Comparison of ENCODE assay signal across 21 cellular contexts in genomic region chr1:64212023-64212422, GRCh38. TPM values are rescaled to one million over a fixed set of nuclear protein-coding genes. Genes with fewer than 3 reads are reported as not detected.
DNase-seq lines count a peak whose midpoint lies in the region; ATAC-seq lines count a peak whose summit lies in the region.
"Had no signal": no experiment of that assay in that cellular context is flagged by ENCODE, and none has a peak within 500 bp of the region (broad histone marks: within the 10 kb centered on the region; RNA-seq: fewer than 3 reads in every experiment).

No MANE protein-coding gene starts in this region.

- H2AFZ ChIP-seq in ACC112 (ENCODE audit: low read length, unreplicated experiment), result no peak overlapping the region
- H2AFZ ChIP-seq: GM23338 had no signal

- H3K4me3 ChIP-seq in ACC112 (ENCODE audit: low read depth, low read length), result no peak overlapping the region
- H3K4me3 ChIP-seq: A549, GM23338, left lung, prostate gland had no signal

- no peak for ATAC-seq in stimulated activated naive B cell treated with anti-CD40 and anti-IgM and Interleukin-4, amounts not matched to agents 10 μg/mL and 1 μg/mL and 100 μg/mL, for 72 hours (replicated peaks)
- ATAC-seq in GM19397 (IDR thresholded peaks at IDR 0.05; ENCODE audit: unreplicated experiment), result no peak
- ATAC-seq: A549, GM23338, left lung, Right ventricle myocardium inferior had no signal

- peaks cover 4 to 9% of the 10 kb centered on the region in 2 donors for H3K27me3 Mint-ChIP-seq in stimulated activated naive B cell treated with anti-CD40 and anti-IgM and Interleukin-4, amounts not matched to agents 10 μg/mL and 1 μg/mL and 100 μg/mL, for 72 hours

- H3K4me3 Mint-ChIP-seq in stimulated activated naive B cell treated with anti-CD40 and anti-IgM and Interleukin-4, amounts not matched to agents 10 μg/mL and 1 μg/mL and 100 μg/mL, for 72 hours, result no peak overlapping the region
- H3K4me3 Mint-ChIP-seq: GM23338, naive B cell had no signal

- H3K27ac Mint-ChIP-seq in stimulated activated naive B cell treated with anti-CD40 and anti-IgM and Interleukin-4, amounts not matched to agents 10 μg/mL and 1 μg/mL and 100 μg/mL, for 72 hours, result no peak overlapping the region
- H3K27ac Mint-ChIP-seq: GM23338, naive B cell had no signal

- H3K27me3 ChIP-seq in ACC112 (ENCODE audit: insufficient read depth, low read length), result no peaks in the 10 kb centered on the region

- H3K79me2 ChIP-seq in ACC112 (ENCODE audit: control insufficient read depth, insufficient read depth, low read length, unreplicated experiment), result no peaks in the 10 kb centered on the region

- DNase-seq in HCEC 1CT (peak; percentile 95), astrocyte of the hippocampus (ENCODE audit: low read depth, low spot score) (peak; percentile 45), hepatic stellate cell (ENCODE audit: low spot score) (peak; percentile 64), dermis blood vessel endothelial cell (no peak), GM19238 (ENCODE audit: insufficient read length, low spot score) (no peak)
- no peak for DNase-seq in stimulated activated naive B cell treated with anti-CD40 and anti-IgM and Interleukin-4, amounts not matched to agents 10 μg/mL and 1 μg/mL and 100 μg/mL, for 72 hours
- DNase-seq: activated CD4-positive, CD25-positive, alpha-beta regulatory T cell treated with anti-CD3 and anti-CD28 coated beads, Interleukin-2, amount 50 U/mL, for 72 hours; activated naive CD4-positive, alpha-beta T cell; caudate nucleus; hypothalamus; left lung; MV-4-11; naive B cell; NCI-H82 had no signal

- H3K9me3 Mint-ChIP-seq in stimulated activated naive B cell treated with anti-CD40 and anti-IgM and Interleukin-4, amounts not matched to agents 10 μg/mL and 1 μg/mL and 100 μg/mL, for 72 hours, result no peaks in the 10 kb centered on the region
- H3K9me3 Mint-ChIP-seq: GM23338, naive B cell had no signal

- peaks cover 22% of the 10 kb centered on the region for H3K4me1 ChIP-seq in ACC112 (ENCODE audit: control insufficient read depth, insufficient read depth, low read length, unreplicated experiment)
- H3K4me1 ChIP-seq: A549, left lung, prostate gland had no signal

- no peaks in the 10 kb centered on the region for H3K36me3 Mint-ChIP-seq in stimulated activated naive B cell treated with anti-CD40 and anti-IgM and Interleukin-4, amounts not matched to agents 10 μg/mL and 1 μg/mL and 100 μg/mL, for 72 hours
- H3K36me3 Mint-ChIP-seq: naive B cell had no signal

- H3K4me1 Mint-ChIP-seq in stimulated activated naive B cell treated with anti-CD40 and anti-IgM and Interleukin-4, amounts not matched to agents 10 μg/mL and 1 μg/mL and 100 μg/mL, for 72 hours, result no peaks in the 10 kb centered on the region
- H3K4me1 Mint-ChIP-seq: GM23338, naive B cell had no signal

- H3K27ac ChIP-seq in ACC112 (ENCODE audit: low read depth, low read length), result peak overlapping the region; percentile 59
- H3K27ac ChIP-seq: A549, left lung, prostate gland had no signal

- no peaks in the 10 kb centered on the region for H3K36me3 ChIP-seq in ACC112 (ENCODE audit: insufficient read depth, low read length)
- H3K36me3 ChIP-seq: left lung, prostate gland had no signal

RNA-seq across cellular contexts. Expression of gene UBE2U, which starts 8.6 kb away (rescaled TPM):
- total RNA-seq in dermis blood vessel endothelial cell, result not detected in 2 replicates
- total RNA-seq: GM23338; left lung; T-helper 2 cell treated with Interferon-gamma antibody and Interleukin-4, amounts not matched to agents 100 ng/mL and 5 ng/mL, for 36 hours had no signal

Comparison
In these comparisons a context has a peak if more than half of its experiments do, and no peak if none do; other contexts are left out.
1. DNase-seq: peak in HCEC 1CT (single experiment), astrocyte of the hippocampus (single experiment) and hepatic stellate cell (single experiment); none in dermis blood vessel endothelial cell (single experiment), stimulated activated naive B cell treated with anti-CD40 and anti-IgM and Interleukin-4, amounts not matched to agents 10 μg/mL and 1 μg/mL and 100 μg/mL, for 72 hours (single experiment) and GM19238 (single experiment).